ENCODE assay signal across 8 cellular contexts in genomic region chr4:123304151-123305021, GRCh38.
DNase-seq lines count a peak whose midpoint lies in the region; ATAC-seq and TF ChIP-seq lines count a peak whose summit lies in the region.
"Had no signal": no experiment of that assay in that cellular context is flagged by ENCODE, and none has a peak within 500 bp of the region (broad histone marks: within the 10 kb centered on the region; RNA-seq: fewer than 3 reads in every experiment).

No MANE protein-coding gene starts in this region.

- H3K9me2 ChIP-seq in hepatocyte (replicated peaks; ENCODE audit: insufficient read depth), result no peaks in the 10 kb centered on the region

- H3K27me3 ChIP-seq in HUES48 (ENCODE audit: control insufficient read depth, insufficient read depth, low read length), result no peaks in the 10 kb centered on the region
- no peaks in the 10 kb centered on the region for H3K27me3 ChIP-seq in gastroesophageal sphincter
- H3K27me3 ChIP-seq in hepatocyte, result no peaks in the 10 kb centered on the region

- H3K79me2 ChIP-seq in hepatocyte, result no peaks in the 10 kb centered on the region

- H3K27ac ChIP-seq in HUES48 (ENCODE audit: low read depth, low read length), result peak overlapping the region; percentile 65
- no peak overlapping the region for H3K27ac ChIP-seq in gastroesophageal sphincter
- H3K27ac ChIP-seq in hepatocyte, result no peak overlapping the region

- ATAC-seq in GM19463 (IDR thresholded peaks at IDR 0.05; ENCODE audit: unreplicated experiment) (peak; percentile 92), gastroesophageal sphincter (no peak), GM21528 (IDR thresholded peaks at IDR 0.05; ENCODE audit: low FRiP score, unreplicated experiment) (no peak)

- TF ChIP-seq CTCF in gastroesophageal sphincter (IDR thresholded peaks at IDR 0.05) (no peak), hepatocyte (IDR thresholded peaks at IDR 0.05; ENCODE audit: poor library complexity) (no peak)

- no peaks in the 10 kb centered on the region for H4K20me1 ChIP-seq in hepatocyte (ENCODE audit: insufficient read depth, poor library complexity, severe bottlenecking)

- H3K27ac Mint-ChIP-seq in activated naive CD8-positive, alpha-beta T cell treated with anti-CD3 and anti-CD28 coated beads for 36 hours, result peak overlapping the region; percentile 42

- no peaks in the 10 kb centered on the region for H3K27me3 Mint-ChIP-seq in activated naive CD8-positive, alpha-beta T cell treated with anti-CD3 and anti-CD28 coated beads for 36 hours

- H3K4me3 Mint-ChIP-seq in activated naive CD8-positive, alpha-beta T cell treated with anti-CD3 and anti-CD28 coated beads for 36 hours, result no peak overlapping the region

- H3K4me3 ChIP-seq in HUES48 (ENCODE audit: low read depth, low read length) (0 out of 2 replicates have a peak overlapping the region, but pooled peaks have one; percentile 10), gastroesophageal sphincter (no peak overlapping the region), hepatocyte (no peak overlapping the region)

- peaks cover 7% of the 10 kb centered on the region for H3K4me1 Mint-ChIP-seq in activated naive CD8-positive, alpha-beta T cell treated with anti-CD3 and anti-CD28 coated beads for 36 hours

- H3K9ac ChIP-seq in HUES48 (ENCODE audit: low read depth, low read length), result 0 out of 2 replicates have a peak overlapping the region, but pooled peaks have one; percentile 22

- H2AFZ ChIP-seq in hepatocyte, result no peak overlapping the region

- H3K4me1 ChIP-seq in HUES48 (ENCODE audit: control insufficient read depth, insufficient read depth, low read length), result peaks cover 39% of the 10 kb centered on the region
- no peaks in the 10 kb centered on the region for H3K4me1 ChIP-seq in gastroesophageal sphincter
- no peaks in the 10 kb centered on the region for H3K4me1 ChIP-seq in hepatocyte (ENCODE audit: insufficient read depth)

- no peak for TF ChIP-seq EP300 in gastroesophageal sphincter (IDR thresholded peaks at IDR 0.05)

- WGBS in gastroesophageal sphincter (ENCODE audit: low coverage in 1 of 2), 2 donors, result 60 to 62% methylated on average over 11 to 13 of the region's 17 CpGs
- WGBS in hepatocyte (ENCODE audit: low lambda C conversion rate, missing lambda C conversion rate), result 67% methylated on average over 17 of the region's 17 CpGs

- H3K36me3 ChIP-seq in HUES48 (ENCODE audit: control insufficient read depth, insufficient read depth, low read length) (no peaks in the 10 kb centered on the region; the same call in 1 of the 2 replicates), gastroesophageal sphincter (no peaks in the 10 kb centered on the region), hepatocyte (replicated peaks; ENCODE audit: insufficient read depth, low read depth) (no peaks in the 10 kb centered on the region)

- H3K9me3 ChIP-seq in HUES48 (ENCODE audit: control insufficient read depth, insufficient read depth, low read length) (no peaks in the 10 kb centered on the region), gastroesophageal sphincter (no peaks in the 10 kb centered on the region), hepatocyte (ENCODE audit: low read depth) (no peaks in the 10 kb centered on the region)

- H3K9me3 Mint-ChIP-seq in activated naive CD8-positive, alpha-beta T cell treated with anti-CD3 and anti-CD28 coated beads for 36 hours, result no peaks in the 10 kb centered on the region

- H3K36me3 Mint-ChIP-seq in activated naive CD8-positive, alpha-beta T cell treated with anti-CD3 and anti-CD28 coated beads for 36 hours, result peaks cover 22% of the 10 kb centered on the region
- H3K36me3 Mint-ChIP-seq: activated naive CD4-positive, alpha-beta T cell treated with anti-CD3 and anti-CD28 coated beads, Interleukin-2, amount 50 U/mL, for 72 hours had no signal

- no peak overlapping the region for H3K4me2 ChIP-seq in hepatocyte

- no peak for TF ChIP-seq POLR2A in gastroesophageal sphincter (IDR thresholded peaks at IDR 0.05)

- DNase-seq in activated naive CD8-positive, alpha-beta T cell treated with anti-CD3 and anti-CD28 coated beads for 36 hours, result peak; percentile 9
- DNase-seq in putamen (ENCODE audit: low spot score), result peak; percentile 23
- DNase-seq in hepatocyte (ENCODE audit: low spot score), result no peak
